ENCODE assay signal across 8 cellular contexts in genomic region chr4:138919094-138919936, GRCh38.
DNase-seq lines count a peak whose midpoint lies in the region; ATAC-seq and TF ChIP-seq lines count a peak whose summit lies in the region.

No MANE protein-coding gene starts in this region.

- no peaks in the 10 kb centered on the region for H3K9me3 ChIP-seq in lower lobe of right lung

- no peaks in the 10 kb centered on the region for H3K27me3 ChIP-seq in dorsolateral prefrontal cortex
- no peaks in the 10 kb centered on the region for H3K27me3 ChIP-seq in lower lobe of right lung (ENCODE audit: low read depth)

- intact Hi-C loops in dorsolateral prefrontal cortex (cut with DNase I) (loop anchor here in 1 of 2 donors (5.0 to 10.0 kb wide), 3 partner anchors 47 to 885 kb away; no protein-coding TSS in a partner anchor), lower lobe of right lung (cut with DNase I) (no loop called here)

- DNase-seq in DMS 273 (lab: John Stamatoyannopoulos, UW; ENCODE audit: unreplicated experiment) (peak; percentile 81), NCI-H1048 (lab: John Stamatoyannopoulos, UW) (peak; percentile 22), SW480 (ENCODE audit: low spot score) (peak; percentile 56), dorsolateral prefrontal cortex (peak; percentile 63 to 87 (median 82)), lower lobe of right lung (peak; percentile 81)
- peak; percentile 40 to 62 for DNase-seq in stimulated activated effector memory CD8-positive, alpha-beta T cell treated with anti-CD3 and anti-CD28 coated beads, Interleukin-12 subunit alpha, Interleukin-12 subunit beta, amount 100 ng/mL, for 72 hours (ENCODE audit: low spot score in 2 of 2)

- TF ChIP-seq CTCF in dorsolateral prefrontal cortex (IDR thresholded peaks at IDR 0.05 in 54 of 56, conservative IDR thresholded peaks at IDR 0.05 in 2 of 56; ENCODE audit: low read depth in 1 of 56, partially characterized antibody in 56 of 56) (peak; percentile 25 to 95 (median 78)), lower lobe of right lung (IDR thresholded peaks at IDR 0.05) (peak; percentile 84)

- H3K27ac Mint-ChIP-seq in stimulated activated effector memory CD8-positive, alpha-beta T cell treated with anti-CD3 and anti-CD28 coated beads, Interleukin-12 subunit alpha, Interleukin-12 subunit beta, amount 100 ng/mL, for 72 hours: no peak overlapping the region

- ATAC-seq in GM21390 (IDR thresholded peaks at IDR 0.05; ENCODE audit: unreplicated experiment): peak; percentile 82
- ATAC-seq in lower lobe of right lung: peak; percentile 93 to 94
- ATAC-seq in stimulated activated effector memory CD8-positive, alpha-beta T cell treated with anti-CD3 and anti-CD28 coated beads, Interleukin-12 subunit alpha, Interleukin-12 subunit beta, amount 100 ng/mL, for 72 hours: peak; percentile 47
- ATAC-seq in HG02623 (IDR thresholded peaks at IDR 0.05; ENCODE audit: unreplicated experiment): no peak

- no peaks in the 10 kb centered on the region for H3K9me3 Mint-ChIP-seq in stimulated activated effector memory CD8-positive, alpha-beta T cell treated with anti-CD3 and anti-CD28 coated beads, Interleukin-12 subunit alpha, Interleukin-12 subunit beta, amount 100 ng/mL, for 72 hours

- no peaks in the 10 kb centered on the region for H3K36me3 Mint-ChIP-seq in stimulated activated effector memory CD8-positive, alpha-beta T cell treated with anti-CD3 and anti-CD28 coated beads, Interleukin-12 subunit alpha, Interleukin-12 subunit beta, amount 100 ng/mL, for 72 hours

- H3K4me1 Mint-ChIP-seq in stimulated activated effector memory CD8-positive, alpha-beta T cell treated with anti-CD3 and anti-CD28 coated beads, Interleukin-12 subunit alpha, Interleukin-12 subunit beta, amount 100 ng/mL, for 72 hours: peaks cover 6% of the 10 kb centered on the region

- H3K4me1 ChIP-seq in lower lobe of right lung: no peaks in the 10 kb centered on the region

- H3K27ac ChIP-seq in dorsolateral prefrontal cortex (peak overlapping the region in 14 of 59 donors; percentile 2 to 68 (median 37)), lower lobe of right lung (no peak overlapping the region)

- H3K36me3 ChIP-seq in lower lobe of right lung: no peaks in the 10 kb centered on the region

- H3K4me3 ChIP-seq in dorsolateral prefrontal cortex (peak overlapping the region in 55 of 59 donors; percentile 0 to 57 (median 35)), lower lobe of right lung (no peak overlapping the region)

- no peak overlapping the region for H3K4me3 Mint-ChIP-seq in stimulated activated effector memory CD8-positive, alpha-beta T cell treated with anti-CD3 and anti-CD28 coated beads, Interleukin-12 subunit alpha, Interleukin-12 subunit beta, amount 100 ng/mL, for 72 hours

Comparison
In these comparisons a context has a peak if more than half of its experiments do, and no peak if none do; other contexts are left out.
1. DNase-seq: peak in every context shown above with its lines; median percentile 82 in dorsolateral prefrontal cortex; 81 in DMS 273; 81 in lower lobe of right lung; 56 in SW480; 51 in stimulated activated effector memory CD8-positive, alpha-beta T cell treated with anti-CD3 and anti-CD28 coated beads, Interleukin-12 subunit alpha, Interleukin-12 subunit beta, amount 100 ng/mL, for 72 hours; 22 in NCI-H1048.